In the genomic region with DNA sequence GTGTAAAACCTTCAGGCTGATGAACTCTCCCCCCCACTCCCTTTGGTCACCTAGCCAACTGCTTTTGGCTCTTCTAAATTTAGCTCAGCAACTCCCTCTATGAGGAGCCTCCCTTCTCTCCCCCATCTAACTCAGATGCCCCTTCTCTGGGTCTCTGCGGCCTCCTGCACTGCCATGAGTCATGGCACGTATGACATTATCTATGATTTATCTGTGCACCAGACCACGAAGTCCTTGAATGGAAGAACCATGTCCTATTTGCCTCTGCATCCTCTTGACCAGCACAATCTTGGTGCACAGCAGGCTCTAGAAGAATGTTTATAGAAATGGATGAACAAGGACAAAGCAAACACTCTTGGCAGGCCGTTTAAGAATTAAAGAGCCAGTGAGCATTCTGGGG, we compare ENCODE assay signal across 17 cellular contexts. TPM values are rescaled to one million over a fixed set of nuclear protein-coding genes. Genes with fewer than 3 reads are reported as not detected.
DNase-seq lines count a peak whose midpoint lies in the region; ATAC-seq and TF ChIP-seq lines count a peak whose summit lies in the region.
"Had no signal": no experiment of that assay in that cellular context is flagged by ENCODE, and none has a peak within 500 bp of the region (broad histone marks: within the 10 kb centered on the region; RNA-seq: fewer than 3 reads in every experiment).

No MANE protein-coding gene starts in this region.

- peaks cover 4% of the 10 kb centered on the region for H3K27me3 Mint-ChIP-seq in activated CD4-positive, alpha-beta T cell treated with anti-CD3 and anti-CD28 coated beads, Interleukin-2, amount 10 ng/mL, durations not matched to agents 7 days and 5 days

- intact Hi-C loops in breast epithelium (cut with DNase I; ENCODE audit: low total_unique reads) = no loop called here
- intact Hi-C loops in mammary epithelial cell (cut with micrococcal nuclease) = no loop called here
- intact Hi-C loops in adrenal gland (cut with DNase I) = no loop called here
- intact Hi-C loops in transverse colon (cut with DNase I; ENCODE audit: low total_unique reads) = no loop called here

- no peak overlapping the region for H3K4me2 ChIP-seq in mammary epithelial cell (ENCODE audit: insufficient read depth, low read depth, low read length)

- in situ Hi-C loops in mammary epithelial cell (cut with MboI; ENCODE audit: low sequenced_read_pairs in 2 of 2) = no loop called here
- in situ Hi-C loops in transverse colon (cut with MboI; ENCODE audit: low pct_ligation_motif_present in 1 of 4, low pct_unique_long_range_greater_than_20kb in 1 of 4, low sequenced_read_pairs in 3 of 4) = no loop called here

- no peaks in the 10 kb centered on the region for H3K4me1 Mint-ChIP-seq in activated CD4-positive, alpha-beta T cell treated with anti-CD3 and anti-CD28 coated beads, Interleukin-2, amount 10 ng/mL, durations not matched to agents 7 days and 5 days
- H3K4me1 Mint-ChIP-seq: naive thymus-derived CD4-positive, alpha-beta T cell had no signal

- no peaks in the 10 kb centered on the region for H3K27me3 ChIP-seq in breast epithelium
- no peaks in the 10 kb centered on the region for H3K27me3 ChIP-seq in mammary epithelial cell (ENCODE audit: insufficient read depth, low read length)
- no peaks in the 10 kb centered on the region for H3K27me3 ChIP-seq in adrenal gland
- H3K27me3 ChIP-seq in transverse colon = no peaks in the 10 kb centered on the region
- H3K27me3 ChIP-seq: foreskin keratinocyte, tibial nerve had no signal

- TF ChIP-seq EP300 in transverse colon (IDR thresholded peaks at IDR 0.05; ENCODE audit: low read depth) = no peak

- no TSS peak for BruUV-seq in mammary epithelial cell (replicated peaks; lab: Mats Ljungman, UMichigan)

- H3K9ac ChIP-seq in mammary epithelial cell (ENCODE audit: insufficient read depth, low read length) = no peak overlapping the region

- H3K9me3 ChIP-seq in breast epithelium (no peaks in the 10 kb centered on the region), mammary epithelial cell (replicated peaks; ENCODE audit: insufficient read depth, low read length) (no peaks in the 10 kb centered on the region), adrenal gland (replicated peaks in 1 of 3) (no peaks in the 10 kb centered on the region), transverse colon (no peaks in the 10 kb centered on the region)
- H3K9me3 ChIP-seq: Caco-2, tibial nerve had no signal

- TF ChIP-seq CTCF in breast epithelium (IDR thresholded peaks at IDR 0.05) (no peak), mammary epithelial cell (conservative IDR thresholded peaks at IDR 0.05 in 1 of 2, IDR thresholded peaks at IDR 0.05 in 1 of 2; ENCODE audit: extremely low read depth in 1 of 2, insufficient read depth in 1 of 2, low read depth in 1 of 2, low read length in 2 of 2) (no peak), adrenal gland (IDR thresholded peaks at IDR 0.05) (no peak), transverse colon (IDR thresholded peaks at IDR 0.05) (no peak), GM10266 (IDR thresholded peaks at IDR 0.05; ENCODE audit: control insufficient read depth, insufficient read depth, low read depth, missing control alignments) (no peak)

- H3K79me2 ChIP-seq in mammary epithelial cell (ENCODE audit: insufficient read depth, low read length) = peaks cover 15% of the 10 kb centered on the region

- ATAC-seq in GM21447 (IDR thresholded peaks at IDR 0.05; ENCODE audit: unreplicated experiment) = no peak
- ATAC-seq: foreskin keratinocyte; naive thymus-derived CD4-positive, alpha-beta T cell had no signal

- no peak overlapping the region for H2AFZ ChIP-seq in mammary epithelial cell (ENCODE audit: low read depth, low read length)

- H3K27ac ChIP-seq in breast epithelium (peak overlapping the region; percentile 78 to 87), mammary epithelial cell (ENCODE audit: insufficient read depth, low read depth, low read length) (no peak overlapping the region), adrenal gland (peak overlapping the region in 3 of 5 donors; percentile 33 to 87 (median 52)), transverse colon (peak overlapping the region; percentile 63 to 93 (median 65))
- H3K27ac ChIP-seq: 22Rv1, foreskin keratinocyte had no signal

- CTCF ChIA-PET in mammary epithelial cell (lab: Charles Lee; ENCODE audit: low non-redundant PET) = no interaction called here
- CTCF ChIA-PET in activated CD4-positive, alpha-beta T cell treated with anti-CD3 and anti-CD28 coated beads, Interleukin-2, amount 10 ng/mL, durations not matched to agents 7 days and 5 days (lab: Charles Lee) = no interaction called here

- DNase-seq in breast epithelium (ENCODE audit: low spot score in 2 of 2) (no peak), mammary epithelial cell (no peak), adrenal gland (peak in 6 of 7 donors; percentile 43 to 78 (median 62)), iris pigment epithelial cell (ENCODE audit: low read depth) (peak; percentile 58), transverse colon (no peak), GM10266 (ENCODE audit: extremely low spot score) (no peak)
- no peak for DNase-seq in activated CD4-positive, alpha-beta T cell treated with anti-CD3 and anti-CD28 coated beads, Interleukin-2, amount 10 ng/mL, durations not matched to agents 7 days and 5 days
- DNase-seq: activated naive CD4-positive, alpha-beta T cell treated with anti-CD3 and anti-CD28 coated beads for 36 hours; Caco-2; cortex of kidney; foreskin keratinocyte; islet precursor cell; naive thymus-derived CD4-positive, alpha-beta T cell; NCI-H1105 treated with DMSO at 0.1 percent for 48 hours had no signal

- H3K36me3 ChIP-seq in breast epithelium (no peaks in the 10 kb centered on the region), mammary epithelial cell (ENCODE audit: insufficient read depth, low read length) (peaks cover 17% of the 10 kb centered on the region), adrenal gland (replicated peaks in 1 of 2) (peaks cover 0 to 30% of the 10 kb centered on the region in 2 donors), transverse colon (no peaks in the 10 kb centered on the region)

- no peaks in the 10 kb centered on the region for H3K36me3 Mint-ChIP-seq in activated CD4-positive, alpha-beta T cell treated with anti-CD3 and anti-CD28 coated beads, Interleukin-2, amount 10 ng/mL, durations not matched to agents 7 days and 5 days (ENCODE audit: low read depth)
- H3K36me3 Mint-ChIP-seq: naive thymus-derived CD4-positive, alpha-beta T cell had no signal

- H3K4me3 ChIP-seq in breast epithelium (no peak overlapping the region), mammary epithelial cell (replicated peaks in 1 of 3; ENCODE audit: insufficient read depth in 1 of 3, low read depth in 2 of 3, low read length in 3 of 3) (no peak overlapping the region), adrenal gland (no peak overlapping the region), transverse colon (no peak overlapping the region)
- H3K4me3 ChIP-seq: tibial nerve had no signal

- POLR2A ChIA-PET in activated CD4-positive, alpha-beta T cell treated with anti-CD3 and anti-CD28 coated beads, Interleukin-2, amount 10 ng/mL, durations not matched to agents 7 days and 5 days (lab: Charles Lee) = no interaction called here

- no peaks in the 10 kb centered on the region for H3K9me3 Mint-ChIP-seq in activated CD4-positive, alpha-beta T cell treated with anti-CD3 and anti-CD28 coated beads, Interleukin-2, amount 10 ng/mL, durations not matched to agents 7 days and 5 days
- H3K9me3 Mint-ChIP-seq: activated naive CD4-positive, alpha-beta T cell treated with anti-CD3 and anti-CD28 coated beads for 36 hours; naive thymus-derived CD4-positive, alpha-beta T cell had no signal

- no peak overlapping the region for H3K27ac Mint-ChIP-seq in activated CD4-positive, alpha-beta T cell treated with anti-CD3 and anti-CD28 coated beads, Interleukin-2, amount 10 ng/mL, durations not matched to agents 7 days and 5 days
- H3K27ac Mint-ChIP-seq: activated naive CD4-positive, alpha-beta T cell treated with anti-CD3 and anti-CD28 coated beads for 36 hours; naive thymus-derived CD4-positive, alpha-beta T cell had no signal

- no peaks in the 10 kb centered on the region for H4K20me1 ChIP-seq in mammary epithelial cell (ENCODE audit: insufficient read depth, low read length)

- TF ChIP-seq POLR2A in breast epithelium (IDR thresholded peaks at IDR 0.05) = no peak
- peak in 1 of 2 donors; percentile 25 for TF ChIP-seq POLR2A in adrenal gland (IDR thresholded peaks at IDR 0.05)
- no peak for TF ChIP-seq POLR2A in transverse colon (IDR thresholded peaks at IDR 0.05)

- WGBS in mammary epithelial cell (ENCODE audit: low coverage, missing lambda C conversion rate) = 69% methylated on average over 4 of the region's 4 CpGs
- 11 to 27% (median 24%) methylated on average over 4 of the region's 4 CpGs for WGBS in adrenal gland, 4 donors
- 43% methylated on average over 4 of the region's 4 CpGs; no CpG with 5 or more reads in 1 of the 2 donors for WGBS in transverse colon (ENCODE audit: low coverage in 1 of 2), 2 donors

- no peak overlapping the region for H3K4me3 Mint-ChIP-seq in activated CD4-positive, alpha-beta T cell treated with anti-CD3 and anti-CD28 coated beads, Interleukin-2, amount 10 ng/mL, durations not matched to agents 7 days and 5 days
- H3K4me3 Mint-ChIP-seq: activated naive CD4-positive, alpha-beta T cell treated with anti-CD3 and anti-CD28 coated beads for 36 hours; naive thymus-derived CD4-positive, alpha-beta T cell had no signal

- dilution Hi-C loops in mammary epithelial cell (cut with HindIII; ENCODE audit: low sequenced_read_pairs) = no loop called here

- peaks cover 8 to 13% of the 10 kb centered on the region in 2 donors for H3K4me1 ChIP-seq in breast epithelium
- H3K4me1 ChIP-seq in mammary epithelial cell (ENCODE audit: insufficient read depth, low read length) = peaks cover 14% of the 10 kb centered on the region
- peaks cover 52 to 63% of the 10 kb centered on the region in 2 donors for H3K4me1 ChIP-seq in adrenal gland (replicated peaks in 1 of 2)
- H3K4me1 ChIP-seq in transverse colon = peaks cover 20 to 66% (median 35%) of the 10 kb centered on the region in 4 donors

RNA-seq across cellular contexts. Expression of a gene that starts 46.0 kb away (rescaled TPM):
- 1,000 to 10,000 TPM in 2 of 3 donors, 100 to 1,000 TPM in 1; 907 to 1,119 (median 1,000) TPM for total RNA-seq in breast epithelium
- 100 to 1,000 TPM; 473 to 864 TPM for total RNA-seq in mammary epithelial cell
- 1,200 TPM for polyA plus RNA-seq in mammary epithelial cell
- polyA minus RNA-seq in mammary epithelial cell = 617 TPM
- 1,000 to 10,000 TPM in 3 of 8 donors, 100 to 1,000 TPM in 5; 668 to 1,527 (median 930) TPM for total RNA-seq in adrenal gland
- polyA plus RNA-seq in adrenal gland = 1,000 to 10,000 TPM; 1,237 to 3,013 (median 2,638) TPM
- total RNA-seq in transverse colon = 100 to 1,000 TPM; 462 to 843 (median 770) TPM
- total RNA-seq in activated CD4-positive, alpha-beta T cell treated with anti-CD3 and anti-CD28 coated beads, Interleukin-2, amount 10 ng/mL, durations not matched to agents 7 days and 5 days = 100 to 1,000 TPM; 737 to 869 TPM

RNA-seq across cellular contexts. Expression of a gene that starts 46.1 kb away (rescaled TPM):
- total RNA-seq in breast epithelium (10 to 100 TPM in 2 of 3 donors, 1 to 10 TPM in 1; 6.6 to 12.7 (median 11.5) TPM), mammary epithelial cell (10 to 100 TPM in 1 of 2 donors, 1 to 10 TPM in 1; 7.0 to 17.5 TPM), adrenal gland (10 to 100 TPM in 4 of 8 donors, 1 to 10 TPM in 4; 6.6 to 18.4 (median 10.2) TPM), transverse colon (10 to 100 TPM; 11.7 to 19.7 (median 14.3) TPM)
- polyA plus RNA-seq in mammary epithelial cell (2.2 TPM), adrenal gland (1 to 10 TPM; 3.6 to 9.9 (median 4.0) TPM)
- 8.9 TPM for polyA minus RNA-seq in mammary epithelial cell
- 10 to 100 TPM; 18.5 to 22.8 TPM for total RNA-seq in activated CD4-positive, alpha-beta T cell treated with anti-CD3 and anti-CD28 coated beads, Interleukin-2, amount 10 ng/mL, durations not matched to agents 7 days and 5 days

Comparison
In these comparisons a context has a peak if more than half of its experiments do, and no peak if none do; other contexts are left out.
1. DNase-seq: peak in adrenal gland (6 of 7) and iris pigment epithelial cell (single experiment); none in breast epithelium (0 of 2), mammary epithelial cell (single experiment), transverse colon (single experiment), GM10266 (single experiment) and activated CD4-positive, alpha-beta T cell treated with anti-CD3 and anti-CD28 coated beads, Interleukin-2, amount 10 ng/mL, durations not matched to agents 7 days and 5 days (single experiment).